In the genomic region with DNA sequence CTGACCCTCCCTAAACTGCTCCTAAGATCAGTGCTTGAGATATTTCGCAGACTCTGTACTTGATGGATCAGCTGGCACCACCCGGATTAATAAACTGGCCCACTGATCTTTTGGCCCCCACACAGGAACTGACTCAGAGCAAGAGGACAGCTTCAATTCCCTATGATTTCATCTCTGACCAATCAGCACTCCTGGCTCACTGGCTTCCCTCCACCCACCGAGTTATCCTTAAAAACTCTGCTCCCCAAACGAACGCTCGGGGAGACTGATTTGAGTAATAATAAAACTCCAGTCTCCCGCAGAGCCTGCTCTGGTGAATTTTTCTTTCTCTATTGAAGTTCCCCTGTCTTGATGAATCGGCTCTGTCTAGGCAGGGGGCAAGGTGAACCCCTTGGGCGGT, we compare ENCODE assay signal across 1 cellular context.
TF ChIP-seq lines count a peak whose summit lies in the region.

No MANE protein-coding gene starts in this region.

TF ChIP-seq in SK-N-SH, 30 proteins besides CTCF, POLR2A, EP300 and RAD21 (continued from another document):
- TF ChIP-seq TAF1 (IDR thresholded peaks at IDR 0.05; ENCODE audit: borderline replicate concordance, low read depth, low read length) = no peak
- TF ChIP-seq, protein P1, sequence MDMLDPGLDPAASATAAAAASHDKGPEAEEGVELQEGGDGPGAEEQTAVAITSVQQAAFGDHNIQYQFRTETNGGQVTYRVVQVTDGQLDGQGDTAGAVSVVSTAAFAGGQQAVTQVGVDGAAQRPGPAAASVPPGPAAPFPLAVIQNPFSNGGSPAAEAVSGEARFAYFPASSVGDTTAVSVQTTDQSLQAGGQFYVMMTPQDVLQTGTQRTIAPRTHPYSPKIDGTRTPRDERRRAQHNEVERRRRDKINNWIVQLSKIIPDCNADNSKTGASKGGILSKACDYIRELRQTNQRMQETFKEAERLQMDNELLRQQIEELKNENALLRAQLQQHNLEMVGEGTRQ (IDR thresholded peaks at IDR 0.05; ENCODE audit: borderline replicate concordance, low read depth, low read length) = no peak
- no peak for TF ChIP-seq GATA2 (CRISPR knock-in tag; IDR thresholded peaks at IDR 0.05)
- no peak for TF ChIP-seq POLR2AphosphoS5 (IDR thresholded peaks at IDR 0.05; ENCODE audit: low read depth, low read length)
- TF ChIP-seq CHD2 (IDR thresholded peaks at IDR 0.05; ENCODE audit: low read length, partially characterized antibody) = no peak
- peak; percentile 47; the same call in 1 of the 2 replicates for TF ChIP-seq JUND (IDR thresholded peaks at IDR 0.05)
- TF ChIP-seq, protein P2, sequence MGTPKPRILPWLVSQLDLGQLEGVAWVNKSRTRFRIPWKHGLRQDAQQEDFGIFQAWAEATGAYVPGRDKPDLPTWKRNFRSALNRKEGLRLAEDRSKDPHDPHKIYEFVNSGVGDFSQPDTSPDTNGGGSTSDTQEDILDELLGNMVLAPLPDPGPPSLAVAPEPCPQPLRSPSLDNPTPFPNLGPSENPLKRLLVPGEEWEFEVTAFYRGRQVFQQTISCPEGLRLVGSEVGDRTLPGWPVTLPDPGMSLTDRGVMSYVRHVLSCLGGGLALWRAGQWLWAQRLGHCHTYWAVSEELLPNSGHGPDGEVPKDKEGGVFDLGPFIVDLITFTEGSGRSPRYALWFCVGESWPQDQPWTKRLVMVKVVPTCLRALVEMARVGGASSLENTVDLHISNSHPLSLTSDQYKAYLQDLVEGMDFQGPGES (IDR thresholded peaks at IDR 0.05; ENCODE audit: low read depth, low read length) = no peak
